Comparison of ENCODE assay signal across 20 cellular contexts in genomic region chr11:112297248-112297866, GRCh38. TPM values are rescaled to one million over a fixed set of nuclear protein-coding genes. Genes with fewer than 3 reads are reported as not detected.
A peak's percentile ranks its signal among the peaks of the same experiment; 100 is the strongest.
DNase-seq lines count a peak whose midpoint lies in the region; ATAC-seq and TF ChIP-seq lines count a peak whose summit lies in the region.
"Had no signal": no experiment of that assay in that cellular context is flagged by ENCODE, and none has a peak within 500 bp of the region (broad histone marks: within the 10 kb centered on the region; RNA-seq: fewer than 3 reads in every experiment).

No MANE protein-coding gene starts in this region.

- H3K9me2 ChIP-seq in GM23338 (ENCODE audit: insufficient read depth) = no peaks in the 10 kb centered on the region

- no peaks in the 10 kb centered on the region for H3K9me3 Mint-ChIP-seq in activated CD4-positive, alpha-beta memory T cell treated with anti-CD3 and anti-CD28 coated beads for 36 hours
- no peaks in the 10 kb centered on the region for H3K9me3 Mint-ChIP-seq in stimulated activated naive CD8-positive, alpha-beta T cell treated with anti-CD3 and anti-CD28 coated beads, Interleukin-15, Interleukin-2, amounts not matched to agents 100 ng/mL and 50 ng/mL, for 24 hours
- no peaks in the 10 kb centered on the region for H3K9me3 Mint-ChIP-seq in GM23338
- H3K9me3 Mint-ChIP-seq: WTC11 had no signal

- H3K36me3 Mint-ChIP-seq in activated CD4-positive, alpha-beta memory T cell treated with anti-CD3 and anti-CD28 coated beads for 36 hours = peaks cover 3% of the 10 kb centered on the region
- H3K36me3 Mint-ChIP-seq in stimulated activated naive CD8-positive, alpha-beta T cell treated with anti-CD3 and anti-CD28 coated beads, Interleukin-15, Interleukin-2, amounts not matched to agents 100 ng/mL and 50 ng/mL, for 24 hours (ENCODE audit: low read depth) = no peaks in the 10 kb centered on the region
- no peaks in the 10 kb centered on the region for H3K36me3 Mint-ChIP-seq in GM23338 (ENCODE audit: low read depth)
- H3K36me3 Mint-ChIP-seq: WTC11 had no signal

- POLR2A ChIA-PET in activated CD4-positive, alpha-beta memory T cell treated with anti-CD3 and anti-CD28 coated beads for 36 hours (lab: Charles Lee) = no interaction called here

- no peak overlapping the region for H2AFZ ChIP-seq in GM23338
- H2AFZ ChIP-seq: parathyroid adenoma had no signal

- H3K79me2 ChIP-seq in GM23338 (replicated peaks; ENCODE audit: insufficient read depth) = no peaks in the 10 kb centered on the region
- H3K79me2 ChIP-seq: parathyroid adenoma had no signal

- H3K4me3 ChIP-seq in right atrium auricular region = no peak overlapping the region
- H3K4me3 ChIP-seq in effector memory CD4-positive, alpha-beta T cell (ENCODE audit: insufficient read depth, low read depth, low read length, poor library complexity, severe bottlenecking) = peak overlapping the region; percentile 23
- H3K4me3 ChIP-seq in GM23338 = no peak overlapping the region
- H3K4me3 ChIP-seq: breast epithelium had no signal

- H3K27ac ChIP-seq in right atrium auricular region (peak overlapping the region; percentile 74 to 77), GM23338 (ENCODE audit: low read depth) (no peak overlapping the region)
- peak overlapping the region; percentile 31 for H3K27ac ChIP-seq in effector memory CD4-positive, alpha-beta T cell (ENCODE audit: insufficient read depth, low read length, poor library complexity, severe bottlenecking)
- H3K27ac ChIP-seq: breast epithelium, parathyroid adenoma had no signal

- H3K27ac Mint-ChIP-seq in activated CD4-positive, alpha-beta memory T cell treated with anti-CD3 and anti-CD28 coated beads for 36 hours = peak overlapping the region; percentile 67
- H3K27ac Mint-ChIP-seq in stimulated activated naive CD8-positive, alpha-beta T cell treated with anti-CD3 and anti-CD28 coated beads, Interleukin-15, Interleukin-2, amounts not matched to agents 100 ng/mL and 50 ng/mL, for 24 hours = peak overlapping the region; percentile 75
- no peak overlapping the region for H3K27ac Mint-ChIP-seq in GM23338
- H3K27ac Mint-ChIP-seq: WTC11 had no signal

- CTCF ChIA-PET in activated CD4-positive, alpha-beta memory T cell treated with anti-CD3 and anti-CD28 coated beads for 36 hours (lab: Charles Lee) = no interaction called here

- ATAC-seq in left ventricle myocardium superior = no peak
- no peak for ATAC-seq in GM21423 (IDR thresholded peaks at IDR 0.05; ENCODE audit: unreplicated experiment)
- no peak for ATAC-seq in GM23338
- ATAC-seq: WTC11 had no signal

- no peak overlapping the region for H3K4me2 ChIP-seq in GM23338

- H3K27me3 Mint-ChIP-seq in activated CD4-positive, alpha-beta memory T cell treated with anti-CD3 and anti-CD28 coated beads for 36 hours = no peaks in the 10 kb centered on the region
- H3K27me3 Mint-ChIP-seq in stimulated activated naive CD8-positive, alpha-beta T cell treated with anti-CD3 and anti-CD28 coated beads, Interleukin-15, Interleukin-2, amounts not matched to agents 100 ng/mL and 50 ng/mL, for 24 hours = no peaks in the 10 kb centered on the region
- peaks cover 2% of the 10 kb centered on the region for H3K27me3 Mint-ChIP-seq in GM23338 (ENCODE audit: insufficient read depth, low read depth, poor library complexity)

- H3K4me1 Mint-ChIP-seq in activated CD4-positive, alpha-beta memory T cell treated with anti-CD3 and anti-CD28 coated beads for 36 hours (ENCODE audit: low read depth) = peaks cover 31% of the 10 kb centered on the region
- H3K4me1 Mint-ChIP-seq in stimulated activated naive CD8-positive, alpha-beta T cell treated with anti-CD3 and anti-CD28 coated beads, Interleukin-15, Interleukin-2, amounts not matched to agents 100 ng/mL and 50 ng/mL, for 24 hours (ENCODE audit: low read depth) = peaks cover 23% of the 10 kb centered on the region
- peaks cover 17% of the 10 kb centered on the region for H3K4me1 Mint-ChIP-seq in GM23338

- no peak for TF ChIP-seq CTCF in right atrium auricular region (IDR thresholded peaks at IDR 0.05)
- no peak for TF ChIP-seq CTCF in GM23338 (conservative IDR thresholded peaks at IDR 0.05; ENCODE audit: low read depth in 2 of 2)

- DNase-seq in right atrium auricular region (ENCODE audit: low spot score) (no peak), left ventricle myocardium superior (no peak), GM23338 (ENCODE audit: low spot score) (no peak), HT-29 (ENCODE audit: low spot score) (no peak)
- DNase-seq in activated CD4-positive, alpha-beta memory T cell treated with anti-CD3 and anti-CD28 coated beads for 36 hours = peak; percentile 66
- no peak for DNase-seq in effector memory CD4-positive, alpha-beta T cell
- DNase-seq: activated gamma-delta T cell, DMS 273 treated with DMSO at 0.1 percent for 48 hours, NCI-H510A, SW 1271, trophoblast cell had no signal

- no peaks in the 10 kb centered on the region for H4K20me1 ChIP-seq in GM23338 (replicated peaks; ENCODE audit: insufficient read depth)

- H3K4me1 ChIP-seq in right atrium auricular region (peaks cover 0 to 50% of the 10 kb centered on the region in 2 donors), GM23338 (ENCODE audit: insufficient read depth) (peaks cover 11% of the 10 kb centered on the region)
- peaks cover 26% of the 10 kb centered on the region for H3K4me1 ChIP-seq in effector memory CD4-positive, alpha-beta T cell (ENCODE audit: control insufficient read depth, insufficient read depth, low read length, poor library complexity, severe bottlenecking)
- H3K4me1 ChIP-seq: parathyroid adenoma had no signal

- no peaks in the 10 kb centered on the region for H3F3A ChIP-seq in GM23338 (replicated peaks; ENCODE audit: low read depth)

- no peak overlapping the region for H3K4me3 Mint-ChIP-seq in activated CD4-positive, alpha-beta memory T cell treated with anti-CD3 and anti-CD28 coated beads for 36 hours
- peak overlapping the region; percentile 33 for H3K4me3 Mint-ChIP-seq in stimulated activated naive CD8-positive, alpha-beta T cell treated with anti-CD3 and anti-CD28 coated beads, Interleukin-15, Interleukin-2, amounts not matched to agents 100 ng/mL and 50 ng/mL, for 24 hours
- H3K4me3 Mint-ChIP-seq in GM23338 = no peak overlapping the region
- H3K4me3 Mint-ChIP-seq: WTC11 had no signal

- H3K27me3 ChIP-seq in right atrium auricular region (no peaks in the 10 kb centered on the region), GM23338 (ENCODE audit: insufficient read depth) (no peaks in the 10 kb centered on the region)
- no peaks in the 10 kb centered on the region for H3K27me3 ChIP-seq in effector memory CD4-positive, alpha-beta T cell (replicated peaks; ENCODE audit: control insufficient read depth, insufficient read depth, low read length, poor library complexity, severe bottlenecking)
- H3K27me3 ChIP-seq: breast epithelium had no signal

- no peaks in the 10 kb centered on the region for H3K9me3 ChIP-seq in right atrium auricular region
- no peaks in the 10 kb centered on the region for H3K9me3 ChIP-seq in effector memory CD4-positive, alpha-beta T cell (ENCODE audit: control insufficient read depth, low read length)
- H3K9me3 ChIP-seq: breast epithelium had no signal

- intact Hi-C loops in left ventricle myocardium superior (cut with micrococcal nuclease) = loop anchor here (10.0 kb wide), 1 partner anchor 987 kb away; no protein-coding TSS in a partner anchor
- intact Hi-C loops in activated CD4-positive, alpha-beta memory T cell treated with anti-CD3 and anti-CD28 coated beads for 36 hours (cut with micrococcal nuclease) = loop anchor here (5.0 kb wide), 1 partner anchor 120 kb away; no protein-coding TSS in a partner anchor

- H3K36me3 ChIP-seq in right atrium auricular region = no peaks in the 10 kb centered on the region
- no peaks in the 10 kb centered on the region for H3K36me3 ChIP-seq in effector memory CD4-positive, alpha-beta T cell (ENCODE audit: control insufficient read depth, insufficient read depth, low read length)
- H3K36me3 ChIP-seq in GM23338 (ENCODE audit: insufficient read depth) = no peaks in the 10 kb centered on the region
- H3K36me3 ChIP-seq: breast epithelium had no signal

TF ChIP-seq in GM23338, 12 proteins besides CTCF, POLR2A, EP300 and RAD21 (continues in another document):
- TF ChIP-seq STAT1 (IDR thresholded peaks at IDR 0.05; ENCODE audit: unreplicated experiment) (no peak), EZH2phosphoT487 (IDR thresholded peaks at IDR 0.05; ENCODE audit: unreplicated experiment) (no peak)

RNA-seq across cellular contexts. Expression of gene PLET1, which starts 36.7 kb away (rescaled TPM):
- not detected for total RNA-seq in right atrium auricular region
- not detected for total RNA-seq in left ventricle myocardium superior
- total RNA-seq in activated CD4-positive, alpha-beta memory T cell treated with anti-CD3 and anti-CD28 coated beads for 36 hours = not detected
- total RNA-seq in GM23338 (2014; rRNA removed; shearing (Covaris generic)) = not detected in 2 replicates
- polyA plus RNA-seq in GM23338 (2016; fragmentation: Nextera tagmentation; extraction: Ambion mirVana) = not detected in 2 replicates
- not detected in 2 replicates for total RNA-seq in HT-29 (2014; rRNA removed; shearing (Covaris generic))
- total RNA-seq: breast epithelium, fibroblast of lung, LHCN-M2, mucosa of gallbladder, WTC11 had no signal
- polyA plus RNA-seq: AG04450, fibroblast of lung had no signal
